9 cellular contexts compared by ENCODE assay signal in the genomic region with DNA sequence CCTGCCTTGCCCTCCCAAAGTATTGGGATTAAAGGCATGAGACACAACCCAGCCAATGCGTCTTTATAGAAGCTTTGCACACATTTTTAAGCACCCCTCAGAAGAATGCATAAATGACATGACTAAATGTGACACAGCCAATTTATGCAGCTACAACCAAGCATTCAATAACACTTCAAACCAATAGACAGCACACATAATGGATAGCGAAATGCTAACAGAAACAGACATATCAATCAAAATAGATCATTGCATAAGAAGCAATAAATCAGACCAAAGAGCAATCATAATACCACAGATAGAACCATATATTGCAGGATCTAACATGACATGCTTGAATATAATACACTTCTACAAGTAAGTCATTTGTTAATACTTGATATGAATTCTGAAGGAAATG. TPM values are rescaled to one million over a fixed set of nuclear protein-coding genes. Genes with fewer than 3 reads are reported as not detected.
"Had no signal": no experiment of that assay in that cellular context is flagged by ENCODE, and none has a peak within 500 bp of the region (broad histone marks: within the 10 kb centered on the region; RNA-seq: fewer than 3 reads in every experiment).

No MANE protein-coding gene starts in this region.

- DNase-seq: GDM1, GF-D8 had no signal

- ATAC-seq: GM12878 had no signal

- H3K4me3 ChIP-seq: GM12878 had no signal

- FAIRE-seq: G401.6, GM12878, GM12891, GM12892, GM18507, GM19239 had no signal

RNA-seq across cellular contexts. Expression of a gene that starts 34.3 kb away (rescaled TPM):
- total RNA-seq: G401, GM12878 had no signal
- polyA plus RNA-seq: GM12878 had no signal

RNA-seq across cellular contexts. Expression of a gene that starts 55.8 kb away (rescaled TPM):
- total RNA-seq: G401, GM12878 had no signal
